ENCODE assay signal across 16 cellular contexts in genomic region chr14:42391146-42391821, GRCh38.
DNase-seq lines count a peak whose midpoint lies in the region; ATAC-seq lines count a peak whose summit lies in the region.
"Had no signal": no experiment of that assay in that cellular context is flagged by ENCODE, and none has a peak within 500 bp of the region (broad histone marks: within the 10 kb centered on the region; RNA-seq: fewer than 3 reads in every experiment).

No MANE protein-coding gene starts in this region.

- DNase-seq in GM19240 (ENCODE audit: insufficient read length, low spot score) = peak; percentile 1
- DNase-seq in superior temporal gyrus (ENCODE audit: extremely low spot score) = peak; percentile 41
- DNase-seq in stimulated activated naive CD8-positive, alpha-beta T cell treated with anti-CD3 and anti-CD28 coated beads, Interleukin-15, Interleukin-2, amounts not matched to agents 100 U/mL and 50 U/mL, for 24 hours = no peak
- no peak for DNase-seq in UCSD-AML1 (lab: John Stamatoyannopoulos, UW; ENCODE audit: unreplicated experiment)
- DNase-seq: activated CD4-positive, alpha-beta T cell treated with anti-CD3 and anti-CD28 coated beads, Interleukin-2, amount 10 ng/mL, durations not matched to agents 24 days and 14 days; CD4-positive, CD25-positive, alpha-beta regulatory T cell; effector memory CD4-positive, alpha-beta T cell; foreskin melanocyte; GF-D8; immature natural killer cell; T-helper 2 cell had no signal

- ATAC-seq in HG02623 (IDR thresholded peaks at IDR 0.05; ENCODE audit: unreplicated experiment) (peak; percentile 78), HG03439 (IDR thresholded peaks at IDR 0.05; ENCODE audit: unreplicated experiment) (peak; percentile 84), HG03095 (IDR thresholded peaks at IDR 0.05; ENCODE audit: unreplicated experiment) (no peak)
- no peak for ATAC-seq in stimulated activated naive CD8-positive, alpha-beta T cell treated with anti-CD3 and anti-CD28 coated beads, Interleukin-15, Interleukin-2, amounts not matched to agents 100 U/mL and 50 U/mL, for 24 hours
- ATAC-seq: activated T-helper 17 cell treated with anti-CD3 and anti-CD28 coated beads, Interleukin-2, amount 50 U/mL, for 72 hours; HepG2 had no signal

Comparison
In these comparisons a context has a peak if more than half of its experiments do, and no peak if none do; other contexts are left out.
1. DNase-seq: peak in GM19240 (single experiment) and superior temporal gyrus (single experiment); none in stimulated activated naive CD8-positive, alpha-beta T cell treated with anti-CD3 and anti-CD28 coated beads, Interleukin-15, Interleukin-2, amounts not matched to agents 100 U/mL and 50 U/mL, for 24 hours (single experiment) and UCSD-AML1 (single experiment).
2. ATAC-seq: peak in HG02623 (single experiment) and HG03439 (single experiment); none in stimulated activated naive CD8-positive, alpha-beta T cell treated with anti-CD3 and anti-CD28 coated beads, Interleukin-15, Interleukin-2, amounts not matched to agents 100 U/mL and 50 U/mL, for 24 hours (single experiment) and HG03095 (single experiment).